Comparison of ENCODE assay signal across 2 cellular contexts in genomic region chr7:2856388-2857169, GRCh38.
TF ChIP-seq lines count a peak whose summit lies in the region.

No MANE protein-coding gene starts in this region.

TF ChIP-seq in HepG2, 621 proteins besides CTCF, POLR2A, EP300 and RAD21 (continues in another document):
- TF ChIP-seq ZBTB2 (CRISPR knock-in tag; IDR thresholded peaks at IDR 0.05; ENCODE audit: low read depth) (no peak), GABPB1 (CRISPR knock-in tag; IDR thresholded peaks at IDR 0.05) (no peak), MAZ (IDR thresholded peaks at IDR 0.05; ENCODE audit: borderline replicate concordance, low read depth, low read length) (no peak), MAZ (CRISPR knock-in tag; IDR thresholded peaks at IDR 0.05; ENCODE audit: low read depth) (no peak), RBAK (CRISPR knock-in tag; IDR thresholded peaks at IDR 0.05) (peak; percentile 90), ZNF33A (CRISPR knock-in tag; IDR thresholded peaks at IDR 0.05; ENCODE audit: borderline replicate concordance) (no peak), REPIN1 (CRISPR knock-in tag; IDR thresholded peaks at IDR 0.05; ENCODE audit: borderline replicate concordance, low read depth) (no peak), ZNF660 (CRISPR knock-in tag; IDR thresholded peaks at IDR 0.05; ENCODE audit: borderline replicate concordance, low read depth) (no peak), HNF1B (CRISPR knock-in tag; IDR thresholded peaks at IDR 0.05) (no peak), ZFP36L1 (CRISPR knock-in tag; IDR thresholded peaks at IDR 0.05) (no peak), MIER3 (CRISPR knock-in tag; IDR thresholded peaks at IDR 0.05; ENCODE audit: borderline replicate concordance) (no peak), PRPF4 (IDR thresholded peaks at IDR 0.05; ENCODE audit: low read depth, low read length, poor library complexity, severe bottlenecking) (no peak), ZNF646 (CRISPR knock-in tag; IDR thresholded peaks at IDR 0.05) (peak; percentile 79), PHF21A (CRISPR knock-in tag; IDR thresholded peaks at IDR 0.05) (no peak), ZNF224 (CRISPR knock-in tag; IDR thresholded peaks at IDR 0.05) (no peak), TBX3 (IDR thresholded peaks at IDR 0.05; ENCODE audit: borderline replicate concordance) (no peak), PITX1 (CRISPR knock-in tag; IDR thresholded peaks at IDR 0.05) (no peak), ZNF703 (CRISPR knock-in tag; IDR thresholded peaks at IDR 0.05; ENCODE audit: borderline replicate concordance) (no peak)

TF ChIP-seq in WTC11, 78 proteins besides CTCF, POLR2A, EP300 and RAD21:
- no peak for TF ChIP-seq IRF1 (CRISPR knock-in tag; IDR thresholded peaks at IDR 0.05)
- TF ChIP-seq USF1 (CRISPR knock-in tag; IDR thresholded peaks at IDR 0.05) = 0 out of 2 replicates have a peak, but pooled peaks have one; percentile 32
